ENCODE assay signal across 1 cellular context in genomic region chr17:9240659-9241370, GRCh38.
TF ChIP-seq lines count a peak whose summit lies in the region.

No MANE protein-coding gene starts in this region.

TF ChIP-seq in K562, 482 proteins besides CTCF, POLR2A, EP300 and RAD21 (continued from another document):
- TF ChIP-seq CHD7 (IDR thresholded peaks at IDR 0.05; ENCODE audit: low read depth, low read length) (no peak), MTA3 (IDR thresholded peaks at IDR 0.05; ENCODE audit: borderline replicate concordance) (no peak), CBFA2T2 (conservative IDR thresholded peaks at IDR 0.05) (no peak), ATF2 (CRISPR knock-in tag; IDR thresholded peaks at IDR 0.05) (no peak), NCOA2 (IDR thresholded peaks at IDR 0.05; ENCODE audit: partially characterized antibody in 2 of 2) (no peak), SRSF7 (optimal IDR thresholded peaks at IDR 0.05; ENCODE audit: low read depth, low read length) (no peak), ZZZ3 (IDR thresholded peaks at IDR 0.05) (no peak), RBM25 (IDR thresholded peaks at IDR 0.05; ENCODE audit: low read depth, low read length, severe bottlenecking) (no peak), ATF1 (CRISPR knock-in tag; IDR thresholded peaks at IDR 0.05) (no peak), ATF1 (tag; IDR thresholded peaks at IDR 0.05) (no peak), MTA1 (IDR thresholded peaks at IDR 0.05; ENCODE audit: borderline replicate concordance) (no peak), SMAD1 (IDR thresholded peaks at IDR 0.05; ENCODE audit: low read depth, low read length, partially characterized antibody) (no peak), POLR2G (IDR thresholded peaks at IDR 0.05; ENCODE audit: low read depth, low read length) (0 out of 2 replicates have a peak, but pooled peaks have one; percentile 10), HDAC2 (IDR thresholded peaks at IDR 0.05) (no peak), HNRNPUL1 (IDR thresholded peaks at IDR 0.05; ENCODE audit: low read length) (no peak), SMARCA4 (IDR thresholded peaks at IDR 0.05) (no peak), KLF6 (CRISPR knock-in tag; IDR thresholded peaks at IDR 0.05; ENCODE audit: borderline replicate concordance) (no peak), SMC3 (conservative IDR thresholded peaks at IDR 0.05; ENCODE audit: insufficient read depth, low read depth, low read length) (no peak), JUND (IDR thresholded peaks at IDR 0.05; ENCODE audit: borderline replicate concordance, low read depth, low read length) (0 out of 2 replicates have a peak, but pooled peaks have one; percentile 3), JUND (tag; IDR thresholded peaks at IDR 0.05; ENCODE audit: borderline replicate concordance, low read depth, low read length) (no peak), ZNF740 (CRISPR knock-in tag; IDR thresholded peaks at IDR 0.05) (no peak), ZNF740 (tag; IDR thresholded peaks at IDR 0.05) (no peak), HEY1 (CRISPR knock-in tag; IDR thresholded peaks at IDR 0.05; ENCODE audit: borderline replicate concordance) (no peak), ESRRB (CRISPR knock-in tag; IDR thresholded peaks at IDR 0.05; ENCODE audit: borderline replicate concordance) (no peak), ESRRA (IDR thresholded peaks at IDR 0.05; ENCODE audit: borderline replicate concordance, low read depth) (no peak), TFAP4 (CRISPR knock-in tag; IDR thresholded peaks at IDR 0.05; ENCODE audit: borderline replicate concordance) (peak; percentile 53; the same call in 1 of the 2 replicates), RAD51 (IDR thresholded peaks at IDR 0.05; ENCODE audit: borderline replicate concordance, low read depth) (no peak), TCFL5 (CRISPR knock-in tag; conservative IDR thresholded peaks at IDR 0.05) (no peak), POU5F1 (IDR thresholded peaks at IDR 0.05; ENCODE audit: borderline replicate concordance, low read depth, low read length, partially characterized antibody) (no peak), ATF7 (IDR thresholded peaks at IDR 0.05) (peak; percentile 30; the same call in 1 of the 2 replicates), EP400 (IDR thresholded peaks at IDR 0.05) (no peak), CREM (IDR thresholded peaks at IDR 0.05; ENCODE audit: low read depth) (peak; percentile 28; the same call in 1 of the 2 replicates)
- TF ChIP-seq, protein P1, sequence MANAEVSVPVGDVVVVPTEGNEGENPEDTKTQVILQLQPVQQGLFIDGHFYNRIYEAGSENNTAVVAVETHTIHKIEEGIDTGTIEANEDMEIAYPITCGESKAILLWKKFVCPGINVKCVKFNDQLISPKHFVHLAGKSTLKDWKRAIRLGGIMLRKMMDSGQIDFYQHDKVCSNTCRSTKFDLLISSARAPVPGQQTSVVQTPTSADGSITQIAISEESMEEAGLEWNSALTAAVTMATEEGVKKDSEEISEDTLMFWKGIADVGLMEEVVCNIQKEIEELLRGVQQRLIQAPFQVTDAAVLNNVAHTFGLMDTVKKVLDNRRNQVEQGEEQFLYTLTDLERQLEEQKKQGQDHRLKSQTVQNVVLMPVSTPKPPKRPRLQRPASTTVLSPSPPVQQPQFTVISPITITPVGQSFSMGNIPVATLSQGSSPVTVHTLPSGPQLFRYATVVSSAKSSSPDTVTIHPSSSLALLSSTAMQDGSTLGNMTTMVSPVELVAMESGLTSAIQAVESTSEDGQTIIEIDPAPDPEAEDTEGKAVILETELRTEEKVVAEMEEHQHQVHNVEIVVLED (CRISPR knock-in tag; IDR thresholded peaks at IDR 0.05), result no peak
